Comparison of ENCODE assay signal across 6 cellular contexts in the genomic region with DNA sequence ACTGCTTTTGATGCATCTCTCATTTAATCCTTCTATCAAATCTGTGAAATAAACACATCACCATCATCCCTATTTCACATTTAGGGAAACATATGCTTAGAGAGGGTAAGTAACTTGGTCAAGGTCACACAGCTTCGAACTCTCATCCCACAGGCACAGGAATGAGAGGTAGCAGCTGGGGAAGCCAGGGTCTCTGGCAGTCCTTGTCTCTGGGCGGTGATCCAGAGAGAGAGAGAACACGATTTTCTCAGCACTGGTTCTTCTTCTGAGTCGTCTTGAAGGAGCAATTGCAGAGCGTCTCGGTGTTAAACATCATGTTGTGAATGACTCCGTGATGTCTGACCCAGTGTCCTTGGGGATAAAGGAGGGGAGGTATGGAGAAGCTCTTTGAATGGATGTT. TPM values are rescaled to one million over a fixed set of nuclear protein-coding genes. Genes with fewer than 3 reads are reported as not detected.
"Had no signal": no experiment of that assay in that cellular context is flagged by ENCODE, and none has a peak within 500 bp of the region (broad histone marks: within the 10 kb centered on the region; RNA-seq: fewer than 3 reads in every experiment).

No MANE protein-coding gene starts in this region.

RNA-seq across cellular contexts. Expression of gene FAM90A1, which starts 36.8 kb away (rescaled TPM):
- total RNA-seq: suprapubic skin, temporal lobe, thoracic aorta, transverse colon, urinary bladder, vagina had no signal
